20 cellular contexts compared by ENCODE assay signal in the genomic region with DNA sequence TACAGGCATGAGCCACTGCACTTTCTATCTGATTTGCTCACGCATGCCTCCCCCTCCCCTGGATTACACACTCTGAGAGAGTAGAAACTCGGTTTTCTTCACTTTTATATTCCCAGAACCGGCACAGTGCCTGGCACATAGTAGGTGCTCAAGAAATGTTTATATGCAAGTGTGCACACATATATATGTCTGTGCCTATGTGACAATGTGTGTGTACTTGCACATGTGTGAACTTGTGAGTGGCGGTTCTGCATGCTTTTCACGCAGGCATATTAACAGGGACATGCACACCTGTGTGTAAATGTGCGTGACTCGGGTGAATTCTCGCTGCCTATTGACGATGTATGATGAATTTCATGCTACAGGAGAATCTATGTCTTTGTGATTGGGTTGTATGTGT. TPM values are rescaled to one million over a fixed set of nuclear protein-coding genes. Genes with fewer than 3 reads are reported as not detected.
A peak's percentile ranks its signal among the peaks of the same experiment; 100 is the strongest.
DNase-seq lines count a peak whose midpoint lies in the region; ATAC-seq, FAIRE-seq and TF ChIP-seq lines count a peak whose summit lies in the region.
"Had no signal": no experiment of that assay in that cellular context is flagged by ENCODE, and none has a peak within 500 bp of the region (broad histone marks: within the 10 kb centered on the region; RNA-seq: fewer than 3 reads in every experiment).

No MANE protein-coding gene starts in this region.

- no peaks in the 10 kb centered on the region for H4K20me1 ChIP-seq in OCI-LY3 (ENCODE audit: insufficient read depth, low read length)

- FAIRE-seq in GM12891 (lab: Jason Lieb, UNC) (peak; percentile 84), H54 (lab: Jason Lieb, UNC) (no peak)
- FAIRE-seq: GM12878 had no signal

- H3K9me3 ChIP-seq in OCI-LY3 (ENCODE audit: insufficient read depth, low read length) = peaks cover 12% of the 10 kb centered on the region; the same call in 1 of the 2 replicates
- H3K9me3 ChIP-seq: Peyer's patch had no signal

- H3K4me2 ChIP-seq in OCI-LY3 (ENCODE audit: low read length) = no peak overlapping the region
- H3K4me2 ChIP-seq: GM23338 had no signal

- H3K27me3 ChIP-seq in OCI-LY3 (ENCODE audit: low read depth, low read length) = no peaks in the 10 kb centered on the region
- H3K27me3 ChIP-seq: Peyer's patch had no signal

- peaks cover 27% of the 10 kb centered on the region for H3K79me2 ChIP-seq in OCI-LY3 (ENCODE audit: low read length)

- H3K9ac ChIP-seq in OCI-LY3 (ENCODE audit: low read length) = no peak overlapping the region; the same call in 1 of the 2 replicates

- peak; percentile 21 for DNase-seq in activated effector memory CD4-positive, alpha-beta T cell treated with anti-CD3 and anti-CD28 coated beads, Interleukin-2, amount 50 U/mL, for 16 hours
- DNase-seq in activated effector memory CD4-positive, alpha-beta T cell treated with Interleukin-2 at 50 U/mL for 16 hours = no peak
- DNase-seq in GM12891 (ENCODE audit: insufficient read length, low spot score) = no peak
- DNase-seq in mesenteric fat pad (ENCODE audit: low spot score) = peak; percentile 72
- no peak for DNase-seq in H54 (ENCODE audit: insufficient read length, low spot score)
- DNase-seq: C1 segment of cervical spinal cord; CD8-positive, alpha-beta memory T cell; DMS53; EL; NCI-H1105; NCI-H2081 treated with DMSO at 0.1 percent for 48 hours; NCI-H446 treated with DMSO at 0.1 percent for 48 hours; NCI-H69 had no signal

- no peak overlapping the region for H2AFZ ChIP-seq in OCI-LY3 (ENCODE audit: low read depth, low read length)
- H2AFZ ChIP-seq: GM23338 had no signal

- H3K27ac ChIP-seq in OCI-LY3 (ENCODE audit: low read length) = 0 out of 2 replicates have a peak overlapping the region, but pooled peaks have one; percentile 99
- H3K27ac ChIP-seq: Peyer's patch had no signal

- peaks cover 80% of the 10 kb centered on the region for H3K4me1 ChIP-seq in OCI-LY3 (ENCODE audit: low read length)

- no peak overlapping the region for H3K4me3 ChIP-seq in OCI-LY3 (ENCODE audit: low read length)
- H3K4me3 ChIP-seq: GM12878, GM23338, Peyer's patch had no signal

- peaks cover 14% of the 10 kb centered on the region for H3K36me3 ChIP-seq in OCI-LY3 (replicated peaks; ENCODE audit: low read depth, low read length)
- H3K36me3 ChIP-seq: Peyer's patch had no signal

- TF ChIP-seq CTCF in OCI-LY3 (IDR thresholded peaks at IDR 0.05; ENCODE audit: low read depth, low read length) = no peak

- ATAC-seq in GM21619 (IDR thresholded peaks at IDR 0.05; ENCODE audit: unreplicated experiment) = no peak
- ATAC-seq: GM12878, GM23338, HCT116, Right ventricle myocardium inferior had no signal

- no peak for TF ChIP-seq POLR2A in GM12891 (IDR thresholded peaks at IDR 0.05; ENCODE audit: low read depth, low read length)
- TF ChIP-seq POLR2A in H54 (IDR thresholded peaks at IDR 0.05; ENCODE audit: low read depth, low read length) = no peak

TF ChIP-seq in GM12891, 5 proteins besides CTCF, POLR2A, EP300 and RAD21:
- TF ChIP-seq POU2F2 (IDR thresholded peaks at IDR 0.05; ENCODE audit: low read depth, low read length) = no peak
- no peak for TF ChIP-seq TAF1 (IDR thresholded peaks at IDR 0.05; ENCODE audit: low read depth, low read length)
- TF ChIP-seq SPI1 (IDR thresholded peaks at IDR 0.05; ENCODE audit: low read depth, low read length) = no peak
- TF ChIP-seq PAX5 (IDR thresholded peaks at IDR 0.05; ENCODE audit: insufficient read depth, low read length, severe bottlenecking) = no peak
- TF ChIP-seq POLR2AphosphoS5 (IDR thresholded peaks at IDR 0.05; ENCODE audit: low read depth, low read length) = no peak

RNA-seq across cellular contexts. Expression of a gene that starts 22.1 kb away (rescaled TPM):
- 39.6 TPM for polyA plus RNA-seq in GM12891 (2012; ENCODE audit: low read depth, missing spikeins)
- 0.22 TPM for total RNA-seq in mesenteric fat pad

Comparison
In these comparisons a context has a peak if more than half of its experiments do, and no peak if none do; other contexts are left out.
1. DNase-seq: peak in activated effector memory CD4-positive, alpha-beta T cell treated with anti-CD3 and anti-CD28 coated beads, Interleukin-2, amount 50 U/mL, for 16 hours (single experiment) and mesenteric fat pad (single experiment); none in activated effector memory CD4-positive, alpha-beta T cell treated with Interleukin-2 at 50 U/mL for 16 hours (single experiment), GM12891 (single experiment) and H54 (single experiment).